In genomic region chr5:72378636-72379289, GRCh38 we compare ENCODE assay signal across 8 cellular contexts. TPM values are rescaled to one million over a fixed set of nuclear protein-coding genes. Genes with fewer than 3 reads are reported as not detected.
DNase-seq lines count a peak whose midpoint lies in the region; ATAC-seq and TF ChIP-seq lines count a peak whose summit lies in the region.

No MANE protein-coding gene starts in this region.

- DNase-seq in AG09309 (ENCODE audit: low read depth) (peak; percentile 45), LoVo (ENCODE audit: low spot score) (peak; percentile 61), WTC11 (ENCODE audit: low spot score) (no peak), right atrium auricular region (ENCODE audit: low spot score) (peak; percentile 71), GM19240 (ENCODE audit: insufficient read length, low spot score) (no peak)
- no peak for DNase-seq in activated CD8-positive, alpha-beta T cell treated with anti-CD3 and anti-CD28 coated beads, Interleukin-2, amount 10 ng/mL, durations not matched to agents 7 days and 5 days
- no peak for DNase-seq in stimulated activated CD4-positive, alpha-beta T cell treated with anti-CD3 and anti-CD28 coated beads, Interleukin-2, amount 100 ng/mL, for 24 hours

- no peak overlapping the region for H3K4me3 Mint-ChIP-seq in WTC11
- no peak overlapping the region for H3K4me3 Mint-ChIP-seq in activated CD8-positive, alpha-beta T cell treated with anti-CD3 and anti-CD28 coated beads, Interleukin-2, amount 10 ng/mL, durations not matched to agents 7 days and 5 days

- ATAC-seq in WTC11 (no peak), HG03175 (IDR thresholded peaks at IDR 0.05; ENCODE audit: unreplicated experiment) (no peak)
- ATAC-seq in activated CD8-positive, alpha-beta T cell treated with anti-CD3 and anti-CD28 coated beads, Interleukin-2, amount 10 ng/mL, durations not matched to agents 7 days and 5 days: no peak

- no peak overlapping the region for H3K27ac Mint-ChIP-seq in WTC11
- H3K27ac Mint-ChIP-seq in activated CD8-positive, alpha-beta T cell treated with anti-CD3 and anti-CD28 coated beads, Interleukin-2, amount 10 ng/mL, durations not matched to agents 7 days and 5 days: no peak overlapping the region

- H3K4me3 ChIP-seq in AG09309 (ENCODE audit: control insufficient read depth, low read depth, low read length) (no peak overlapping the region), right atrium auricular region (no peak overlapping the region)

- peak overlapping the region in 1 of 2 donors; percentile 55 for H3K27ac ChIP-seq in right atrium auricular region

- H3K27me3 ChIP-seq in right atrium auricular region: no peaks in the 10 kb centered on the region

- no peaks in the 10 kb centered on the region for H3K36me3 Mint-ChIP-seq in WTC11
- no peaks in the 10 kb centered on the region for H3K36me3 Mint-ChIP-seq in activated CD8-positive, alpha-beta T cell treated with anti-CD3 and anti-CD28 coated beads, Interleukin-2, amount 10 ng/mL, durations not matched to agents 7 days and 5 days (ENCODE audit: low read depth)

- TF ChIP-seq CTCF in AG09309 (IDR thresholded peaks at IDR 0.05; ENCODE audit: control insufficient read depth, insufficient read depth, low read depth, low read length, missing control alignments) (no peak), WTC11 (IDR thresholded peaks at IDR 0.05) (no peak), right atrium auricular region (IDR thresholded peaks at IDR 0.05) (no peak)

- H3K4me1 ChIP-seq in right atrium auricular region: peaks cover 0 to 26% of the 10 kb centered on the region in 2 donors

- no peaks in the 10 kb centered on the region for H3K9me3 ChIP-seq in right atrium auricular region

- H3K36me3 ChIP-seq in right atrium auricular region: no peaks in the 10 kb centered on the region

- CTCF ChIA-PET in WTC11 (lab: Charles Lee): interaction anchor here (1.2 to 1.5 kb wide), 2 partner anchors 12 to 23 kb away, joined by 3 to 6 read pairs; no protein-coding TSS in a partner anchor
- CTCF ChIA-PET in activated CD8-positive, alpha-beta T cell treated with anti-CD3 and anti-CD28 coated beads, Interleukin-2, amount 10 ng/mL, durations not matched to agents 7 days and 5 days (lab: Charles Lee): interaction anchor here (0.7 to 0.9 kb wide), 2 partner anchors 9 to 12 kb away, joined by 4 read pairs; no protein-coding TSS in a partner anchor

- no peaks in the 10 kb centered on the region; the same call in 1 of the 2 replicates for H3K27me3 Mint-ChIP-seq in WTC11 (ENCODE audit: low read depth)
- peaks cover 2% of the 10 kb centered on the region for H3K27me3 Mint-ChIP-seq in activated CD8-positive, alpha-beta T cell treated with anti-CD3 and anti-CD28 coated beads, Interleukin-2, amount 10 ng/mL, durations not matched to agents 7 days and 5 days (ENCODE audit: low read depth)

- peaks cover 4% of the 10 kb centered on the region; the same call in 1 of the 2 replicates for H3K9me3 Mint-ChIP-seq in WTC11
- H3K9me3 Mint-ChIP-seq in activated CD8-positive, alpha-beta T cell treated with anti-CD3 and anti-CD28 coated beads, Interleukin-2, amount 10 ng/mL, durations not matched to agents 7 days and 5 days (ENCODE audit: insufficient read depth): no peaks in the 10 kb centered on the region

- POLR2A ChIA-PET in WTC11 (lab: Charles Lee): no interaction called here
- POLR2A ChIA-PET in activated CD8-positive, alpha-beta T cell treated with anti-CD3 and anti-CD28 coated beads, Interleukin-2, amount 10 ng/mL, durations not matched to agents 7 days and 5 days (lab: Charles Lee): no interaction called here

- H3K4me1 Mint-ChIP-seq in WTC11: peaks cover 4% of the 10 kb centered on the region; the same call in 1 of the 2 replicates
- no peaks in the 10 kb centered on the region for H3K4me1 Mint-ChIP-seq in activated CD8-positive, alpha-beta T cell treated with anti-CD3 and anti-CD28 coated beads, Interleukin-2, amount 10 ng/mL, durations not matched to agents 7 days and 5 days (ENCODE audit: low read depth)

TF ChIP-seq in WTC11, 78 proteins besides CTCF, POLR2A, EP300 and RAD21:
- TF ChIP-seq E2F1 (CRISPR knock-in tag; IDR thresholded peaks at IDR 0.05) (no peak), ZNF317 (CRISPR knock-in tag; IDR thresholded peaks at IDR 0.05; ENCODE audit: borderline replicate concordance, low read depth) (no peak), USF2 (CRISPR knock-in tag; IDR thresholded peaks at IDR 0.05) (peak; percentile 37; the same call in 1 of the 2 replicates)

RNA-seq across cellular contexts. Expression of gene PTCD2, which starts 58.6 kb away (rescaled TPM):
- 13.0 to 14.3 TPM (median 13.8 TPM) in 3 replicates for total RNA-seq in WTC11 (2021)
- total RNA-seq in right atrium auricular region: 1 to 10 TPM; 5.1 to 9.2 TPM
- 1 to 10 TPM; 8.4 to 9.5 TPM for total RNA-seq in activated CD8-positive, alpha-beta T cell treated with anti-CD3 and anti-CD28 coated beads, Interleukin-2, amount 10 ng/mL, durations not matched to agents 7 days and 5 days

RNA-seq across cellular contexts. Expression of gene MRPS27, which starts 58.7 kb away (rescaled TPM):
- total RNA-seq in WTC11 (2021) (80.1 to 96.9 TPM (median 91.0 TPM) in 3 replicates), right atrium auricular region (10 to 100 TPM; 40.1 to 59.0 TPM)
- total RNA-seq in activated CD8-positive, alpha-beta T cell treated with anti-CD3 and anti-CD28 coated beads, Interleukin-2, amount 10 ng/mL, durations not matched to agents 7 days and 5 days: 10 to 100 TPM; 48.2 to 53.9 TPM

Comparison
In these comparisons a context has a peak if more than half of its experiments do, and no peak if none do; other contexts are left out.
1. DNase-seq: peak in AG09309 (single experiment), LoVo (single experiment) and right atrium auricular region (single experiment); none in WTC11 (single experiment), GM19240 (single experiment), activated CD8-positive, alpha-beta T cell treated with anti-CD3 and anti-CD28 coated beads, Interleukin-2, amount 10 ng/mL, durations not matched to agents 7 days and 5 days (single experiment) and stimulated activated CD4-positive, alpha-beta T cell treated with anti-CD3 and anti-CD28 coated beads, Interleukin-2, amount 100 ng/mL, for 24 hours (0 of 2).